ENCODE assay signal across 21 cellular contexts in genomic region chr5:167844173-167844572, GRCh38.
"Had no signal": no experiment of that assay in that cellular context is flagged by ENCODE, and none has a peak within 500 bp of the region (broad histone marks: within the 10 kb centered on the region; RNA-seq: fewer than 3 reads in every experiment).

No MANE protein-coding gene starts in this region.

- DNase-seq: IMR-90, Karpas-422, KG1, MG63, NCI-H1092 treated with DMSO at 0.1 percent for 48 hours, NCI-H1436, NCI-H187 treated with DMSO at 0.1 percent for 48 hours, NCI-H2029 treated with DMSO at 0.1 percent for 48 hours, NCI-H2171 treated with DMSO at 0.1 percent for 48 hours, NCI-H226, NCI-H446, NCI-H510A, NCI-H524 treated with DMSO at 0.1 percent for 48 hours, NCI-H69, NCI-H774, RPMI8226, SHP77, SK-N-SH, SW 1271, T-cell had no signal

- H3K4me2 ChIP-seq: SK-N-SH had no signal

- H3K36me3 ChIP-seq: MG63 had no signal

- ATAC-seq: HepG2, T-cell had no signal

- H3K4me3 ChIP-seq: MG63 had no signal

- H3K27me3 ChIP-seq: MG63 had no signal

- H3K9me2 ChIP-seq: SK-N-SH had no signal

- H3K9ac ChIP-seq: SK-N-SH had no signal

- H3K9me3 ChIP-seq: MG63, SK-N-SH had no signal
